In the genomic region with DNA sequence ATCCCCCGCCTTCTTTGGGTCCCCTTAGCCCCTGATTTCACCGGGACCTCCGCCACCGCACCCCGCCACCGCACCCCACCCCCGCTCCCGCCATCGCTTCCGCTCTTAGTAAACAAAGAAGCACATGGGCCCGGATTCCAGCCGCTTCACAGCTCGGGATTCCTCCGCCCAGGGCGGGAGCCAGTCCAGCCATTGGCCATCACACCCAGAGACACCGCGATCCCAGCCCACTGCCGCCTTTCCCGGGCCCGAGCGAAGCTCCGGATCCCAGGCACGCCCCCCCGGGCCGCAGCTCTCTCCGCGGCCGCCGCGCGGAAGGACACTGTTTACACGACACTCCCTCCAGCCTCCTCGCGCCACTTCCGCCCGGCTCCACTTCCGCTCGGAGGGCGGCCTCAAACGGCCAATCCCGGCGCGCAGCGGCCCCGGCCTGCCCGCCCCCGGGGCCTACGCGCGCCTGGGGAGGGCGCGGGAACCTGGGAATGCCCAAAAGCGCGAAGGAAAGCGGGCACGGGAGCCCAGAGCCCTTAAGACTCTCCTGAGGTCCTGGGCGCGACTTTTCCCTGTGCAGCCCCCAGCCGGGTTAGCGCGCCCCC, we compare ENCODE assay signal across 8 cellular contexts. TPM values are rescaled to one million over a fixed set of nuclear protein-coding genes. Genes with fewer than 3 reads are reported as not detected.
DNase-seq lines count a peak whose midpoint lies in the region; ATAC-seq and TF ChIP-seq lines count a peak whose summit lies in the region.

No MANE protein-coding gene starts in this region.

- H3K9me3 Mint-ChIP-seq in activated CD4-positive, alpha-beta T cell treated with anti-CD3 and anti-CD28 coated beads, Interleukin-2, amount 10 ng/mL, durations not matched to agents 7 days and 5 days = no peaks in the 10 kb centered on the region

- H3K4me1 ChIP-seq in BE2C = no peaks in the 10 kb centered on the region

- no peaks in the 10 kb centered on the region for H3K27me3 ChIP-seq in BE2C

- H3K27ac Mint-ChIP-seq in activated CD4-positive, alpha-beta T cell treated with anti-CD3 and anti-CD28 coated beads, Interleukin-2, amount 10 ng/mL, durations not matched to agents 7 days and 5 days = peak overlapping the region; percentile 93

- no peak for TF ChIP-seq CTCF in BE2C (IDR thresholded peaks at IDR 0.05; ENCODE audit: low read depth, low read length)

- ATAC-seq in GM19324 (IDR thresholded peaks at IDR 0.05; ENCODE audit: low FRiP score, unreplicated experiment) (peak; percentile 75), HG03442 (IDR thresholded peaks at IDR 0.05; ENCODE audit: unreplicated experiment) (peak; percentile 61), left lobe of liver (peak; percentile 89)

- H3K9me3 ChIP-seq in BE2C = no peaks in the 10 kb centered on the region

- H3K4me3 Mint-ChIP-seq in activated CD4-positive, alpha-beta T cell treated with anti-CD3 and anti-CD28 coated beads, Interleukin-2, amount 10 ng/mL, durations not matched to agents 7 days and 5 days = peak overlapping the region; percentile 91

- POLR2A ChIA-PET in activated CD4-positive, alpha-beta T cell treated with anti-CD3 and anti-CD28 coated beads, Interleukin-2, amount 10 ng/mL, durations not matched to agents 7 days and 5 days (lab: Charles Lee) = interaction anchor here (1.2 to 1.6 kb wide), 3 partner anchors 10 to 26 kb away, joined by 3 to 10 read pairs (median 4); a partner anchor contains a TSS

- peak; percentile 92 for DNase-seq in BE2C
- peak; percentile 75 for DNase-seq in NCI-H510A treated with DMSO at 0.1 percent for 48 hours (lab: John Stamatoyannopoulos, UW)
- DNase-seq in activated CD4-positive, alpha-beta T cell treated with anti-CD3 and anti-CD28 coated beads, Interleukin-2, amount 10 ng/mL, durations not matched to agents 7 days and 5 days = peak; percentile 87
- DNase-seq in cortex of kidney (lab: John Stamatoyannopoulos, UW) = peak; percentile 33
- DNase-seq in left lobe of liver (ENCODE audit: low spot score) = peak; percentile 92
- peak; percentile 74 to 80 for DNase-seq in stimulated activated CD4-positive, alpha-beta T cell treated with anti-CD3 and anti-CD28 coated beads, Interleukin-1b, Interleukin-23, amount 100 ng/mL, for 4 hours (ENCODE audit: low read depth in 2 of 2)

- peaks cover 48% of the 10 kb centered on the region for H3K4me1 Mint-ChIP-seq in activated CD4-positive, alpha-beta T cell treated with anti-CD3 and anti-CD28 coated beads, Interleukin-2, amount 10 ng/mL, durations not matched to agents 7 days and 5 days

- CTCF ChIA-PET in activated CD4-positive, alpha-beta T cell treated with anti-CD3 and anti-CD28 coated beads, Interleukin-2, amount 10 ng/mL, durations not matched to agents 7 days and 5 days (lab: Charles Lee) = interaction anchor here (0.6 to 3.8 kb wide), 13 partner anchors 11 to 110 kb away, joined by 3 to 26 read pairs (median 3); a partner anchor contains a TSS

- H3K36me3 ChIP-seq in BE2C = peaks cover 47% of the 10 kb centered on the region

- H3K36me3 Mint-ChIP-seq in activated CD4-positive, alpha-beta T cell treated with anti-CD3 and anti-CD28 coated beads, Interleukin-2, amount 10 ng/mL, durations not matched to agents 7 days and 5 days (ENCODE audit: low read depth) = peaks cover 53% of the 10 kb centered on the region

- H3K4me3 ChIP-seq in BE2C (ENCODE audit: low read depth, low read length) = peak overlapping the region; percentile 83

- H3K27me3 Mint-ChIP-seq in activated CD4-positive, alpha-beta T cell treated with anti-CD3 and anti-CD28 coated beads, Interleukin-2, amount 10 ng/mL, durations not matched to agents 7 days and 5 days = no peaks in the 10 kb centered on the region

RNA-seq across cellular contexts. Expression of a gene that starts 0.7 kb away (rescaled TPM):
- polyA plus RNA-seq in BE2C (2012; ENCODE audit: insufficient read depth, insufficient read length, low read depth) = 135 TPM
- 100 to 1,000 TPM; 292 to 321 TPM for total RNA-seq in activated CD4-positive, alpha-beta T cell treated with anti-CD3 and anti-CD28 coated beads, Interleukin-2, amount 10 ng/mL, durations not matched to agents 7 days and 5 days
- 17.7 TPM for total RNA-seq in left lobe of liver

RNA-seq across cellular contexts. Expression of a gene that starts 0.9 kb away (rescaled TPM):
- 28.6 TPM for polyA plus RNA-seq in BE2C (2012; ENCODE audit: insufficient read depth, insufficient read length, low read depth)
- total RNA-seq in activated CD4-positive, alpha-beta T cell treated with anti-CD3 and anti-CD28 coated beads, Interleukin-2, amount 10 ng/mL, durations not matched to agents 7 days and 5 days = 10 to 100 TPM; 13.1 to 14.1 TPM
- total RNA-seq in left lobe of liver = 4.5 TPM

RNA-seq across cellular contexts. Expression of a gene that starts 11.7 kb away (rescaled TPM):
- polyA plus RNA-seq in BE2C (2012; ENCODE audit: insufficient read depth, insufficient read length, low read depth) = 466 TPM
- total RNA-seq in activated CD4-positive, alpha-beta T cell treated with anti-CD3 and anti-CD28 coated beads, Interleukin-2, amount 10 ng/mL, durations not matched to agents 7 days and 5 days = 10 to 100 TPM; 80.6 to 97.1 TPM
- total RNA-seq in left lobe of liver = 42.6 TPM

RNA-seq across cellular contexts. Expression of a gene that starts 18.6 kb away (rescaled TPM):
- 129 TPM for polyA plus RNA-seq in BE2C (2012; ENCODE audit: insufficient read depth, insufficient read length, low read depth)
- 10 to 100 TPM; 60.1 to 65.5 TPM for total RNA-seq in activated CD4-positive, alpha-beta T cell treated with anti-CD3 and anti-CD28 coated beads, Interleukin-2, amount 10 ng/mL, durations not matched to agents 7 days and 5 days
- total RNA-seq in left lobe of liver = 14.9 TPM

RNA-seq across cellular contexts. Expression of a gene that starts 18.9 kb away (rescaled TPM):
- polyA plus RNA-seq in BE2C (2012; ENCODE audit: insufficient read depth, insufficient read length, low read depth) = 13.9 TPM
- 10 to 100 TPM; 40.5 to 40.7 TPM for total RNA-seq in activated CD4-positive, alpha-beta T cell treated with anti-CD3 and anti-CD28 coated beads, Interleukin-2, amount 10 ng/mL, durations not matched to agents 7 days and 5 days
- total RNA-seq in left lobe of liver = 2.4 TPM

Comparison
In these comparisons a context has a peak if more than half of its experiments do, and no peak if none do; other contexts are left out.
1. Peak in every context shown above with its lines: DNase-seq, ATAC-seq and H3K4me3 ChIP-seq.
2. DNase-seq: peak in every context shown above with its lines; median percentile 92 in BE2C; 92 in left lobe of liver; 87 in activated CD4-positive, alpha-beta T cell treated with anti-CD3 and anti-CD28 coated beads, Interleukin-2, amount 10 ng/mL, durations not matched to agents 7 days and 5 days; 77 in stimulated activated CD4-positive, alpha-beta T cell treated with anti-CD3 and anti-CD28 coated beads, Interleukin-1b, Interleukin-23, amount 100 ng/mL, for 4 hours; 75 in NCI-H510A treated with DMSO at 0.1 percent for 48 hours; 33 in cortex of kidney.
3. RNA of a gene that starts 0.7 kb away (total RNA-seq): 292 to 321 TPM in activated CD4-positive, alpha-beta T cell treated with anti-CD3 and anti-CD28 coated beads, Interleukin-2, amount 10 ng/mL, durations not matched to agents 7 days and 5 days; 17.7 TPM in left lobe of liver (single experiment); every median in the first group is over 10 times any median in the second.